ENCODE assay signal across 1 cellular context in the genomic region with DNA sequence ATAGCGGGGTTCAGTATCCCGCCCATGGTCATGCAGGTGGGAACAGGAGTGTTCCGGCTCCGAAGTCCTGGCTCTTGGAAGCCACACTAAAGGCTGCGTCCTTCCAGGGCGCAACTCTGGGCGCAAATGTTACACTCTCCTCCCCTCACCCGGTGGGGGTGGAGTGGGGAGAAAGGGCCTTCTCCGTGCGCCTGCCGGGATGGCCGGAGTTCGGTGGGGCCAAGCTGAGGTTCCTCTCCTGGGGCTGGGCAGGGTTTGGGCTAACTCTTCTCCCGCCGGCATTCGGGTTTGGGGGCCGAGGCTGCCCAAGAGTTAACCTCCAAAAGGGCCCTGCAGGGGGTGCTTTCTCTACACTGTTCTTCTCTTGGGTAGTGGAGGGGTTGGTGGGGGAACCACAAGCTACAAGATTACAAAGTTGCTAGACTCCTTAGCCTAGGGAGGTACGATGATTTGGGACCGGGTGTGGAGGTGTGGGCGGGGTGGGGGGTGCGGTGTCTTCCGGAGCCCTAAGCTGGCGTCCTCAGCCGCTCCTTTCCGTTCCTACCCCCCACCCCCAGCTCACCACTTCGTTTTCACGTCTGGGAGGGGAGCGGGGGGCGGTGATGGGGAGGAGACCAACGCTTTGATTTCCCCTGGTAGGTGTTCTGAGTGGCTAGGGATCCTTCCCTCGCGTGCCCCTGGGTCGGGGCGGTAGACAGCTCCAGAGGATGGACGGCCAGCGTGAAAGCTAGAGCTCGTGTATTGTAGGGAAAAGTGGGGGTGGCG.
TF ChIP-seq lines count a peak whose summit lies in the region.

No MANE protein-coding gene starts in this region.

TF ChIP-seq in K562, 482 proteins besides CTCF, POLR2A, EP300 and RAD21:
- TF ChIP-seq ZNF253 (CRISPR knock-in tag; conservative IDR thresholded peaks at IDR 0.05) (no peak), NFE2 (IDR thresholded peaks at IDR 0.05; ENCODE audit: low read depth) (no peak), HNRNPUL1 (IDR thresholded peaks at IDR 0.05; ENCODE audit: low read length) (no peak), SAFB (IDR thresholded peaks at IDR 0.05; ENCODE audit: borderline replicate concordance, low read depth, low read length) (no peak)
- TF ChIP-seq, protein P1, sequence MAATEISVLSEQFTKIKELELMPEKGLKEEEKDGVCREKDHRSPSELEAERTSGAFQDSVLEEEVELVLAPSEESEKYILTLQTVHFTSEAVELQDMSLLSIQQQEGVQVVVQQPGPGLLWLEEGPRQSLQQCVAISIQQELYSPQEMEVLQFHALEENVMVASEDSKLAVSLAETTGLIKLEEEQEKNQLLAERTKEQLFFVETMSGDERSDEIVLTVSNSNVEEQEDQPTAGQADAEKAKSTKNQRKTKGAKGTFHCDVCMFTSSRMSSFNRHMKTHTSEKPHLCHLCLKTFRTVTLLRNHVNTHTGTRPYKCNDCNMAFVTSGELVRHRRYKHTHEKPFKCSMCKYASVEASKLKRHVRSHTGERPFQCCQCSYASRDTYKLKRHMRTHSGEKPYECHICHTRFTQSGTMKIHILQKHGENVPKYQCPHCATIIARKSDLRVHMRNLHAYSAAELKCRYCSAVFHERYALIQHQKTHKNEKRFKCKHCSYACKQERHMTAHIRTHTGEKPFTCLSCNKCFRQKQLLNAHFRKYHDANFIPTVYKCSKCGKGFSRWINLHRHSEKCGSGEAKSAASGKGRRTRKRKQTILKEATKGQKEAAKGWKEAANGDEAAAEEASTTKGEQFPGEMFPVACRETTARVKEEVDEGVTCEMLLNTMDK (IDR thresholded peaks at IDR 0.05; ENCODE audit: borderline replicate concordance, insufficient read depth, low read depth, low read length, poor library complexity, severe bottlenecking) = peak; percentile 11
